ENCODE assay signal across 29 cellular contexts in the genomic region with DNA sequence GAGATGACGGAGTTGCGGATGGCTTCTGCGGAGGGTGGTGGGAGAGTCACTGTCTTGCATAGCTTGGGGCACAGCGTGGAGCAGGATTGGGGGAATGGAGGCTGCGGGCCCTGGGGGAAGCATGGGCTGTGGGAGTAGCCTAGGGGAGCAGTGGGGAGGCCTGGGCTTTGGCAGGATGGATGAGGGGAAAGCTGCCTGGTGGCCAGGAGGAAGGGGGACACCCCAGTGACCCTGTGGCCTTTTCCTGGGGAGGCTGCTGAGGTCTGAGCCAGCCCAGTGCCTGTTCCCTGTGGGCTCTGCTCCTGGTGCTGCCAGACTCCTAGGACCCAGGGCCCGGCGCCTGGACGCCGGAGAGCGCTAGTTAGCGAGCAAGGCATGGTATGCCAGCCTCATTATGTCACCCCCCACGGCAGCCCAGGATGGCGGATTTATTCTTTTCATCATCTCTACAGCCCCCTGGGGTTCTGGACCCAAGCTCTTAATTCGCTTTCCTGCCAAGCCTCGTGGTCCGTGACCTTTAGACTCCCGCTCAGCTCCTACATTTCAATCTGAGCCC. TPM values are rescaled to one million over a fixed set of nuclear protein-coding genes. Genes with fewer than 3 reads are reported as not detected.
"Had no signal": no experiment of that assay in that cellular context is flagged by ENCODE, and none has a peak within 500 bp of the region (broad histone marks: within the 10 kb centered on the region; RNA-seq: fewer than 3 reads in every experiment).

No MANE protein-coding gene starts in this region.

- H3K27ac ChIP-seq: brain microvascular endothelial cell, coronary artery, dorsolateral prefrontal cortex had no signal

- DNase-seq: activated CD4-positive, alpha-beta memory T cell treated with anti-CD3 and anti-CD28 coated beads for 36 hours; activated CD4-positive, alpha-beta T cell treated with anti-CD3 and anti-CD28 coated beads for 36 hours; activated CD4-positive, alpha-beta T cell treated with anti-CD3 and anti-CD28 coated beads, Interleukin-2, amount 10 ng/mL, durations not matched to agents 24 days and 14 days; activated CD4-positive, CD25-positive, alpha-beta regulatory T cell; activated CD4-positive, CD25-positive, alpha-beta regulatory T cell treated with anti-CD3 and anti-CD28 coated beads, Interleukin-2, amount 50 U/mL, for 72 hours; activated CD8-positive, alpha-beta memory T cell treated with anti-CD3 and anti-CD28 coated beads, Interleukin-2, amount 10 ng/mL, durations not matched to agents 7 days and 5 days; activated CD8-positive, alpha-beta memory T cell treated with anti-CD3 and anti-CD28 coated beads, Interleukin-2, amount 50 U/mL, for 4 hours; activated CD8-positive, alpha-beta T cell treated with anti-CD3 and anti-CD28 coated beads, Interleukin-2, amount 10 ng/mL, durations not matched to agents 7 days and 5 days; activated effector memory CD4-positive, alpha-beta T cell treated with anti-CD3 and anti-CD28 coated beads, Interleukin-2, amount 50 U/mL, for 16 hours; activated naive CD4-positive, alpha-beta T cell treated with anti-CD3 and anti-CD28 coated beads for 36 hours; activated T-cell treated with anti-CD3 and anti-CD28 coated beads, Interleukin-2, amount 50 U/mL, for 1 hour; activated T-cell treated with anti-CD3 and anti-CD28 coated beads, Interleukin-2, amount 50 U/mL, for 48 hours; amniotic stem cell; brain microvascular endothelial cell; effector memory CD4-positive, alpha-beta T cell; endodermal cell; foreskin fibroblast; T-helper 1 cell; T-helper 17 cell; T1000 had no signal

- H3K9me3 Mint-ChIP-seq: activated CD4-positive, alpha-beta memory T cell treated with anti-CD3 and anti-CD28 coated beads for 36 hours; activated CD4-positive, alpha-beta T cell treated with anti-CD3 and anti-CD28 coated beads, Interleukin-2, amount 10 ng/mL, durations not matched to agents 24 days and 14 days; activated naive CD4-positive, alpha-beta T cell treated with anti-CD3 and anti-CD28 coated beads for 36 hours; activated T-helper 1 cell treated with anti-CD3 and anti-CD28 coated beads, Interleukin-12 subunit alpha, Interleukin-12 subunit beta, Interleukin-2, Interleukin-4 antibody, amounts not matched to agents 30 ng/mL and 10 ng/mL and 1 ng/mL, durations not matched to agents 14 hours and 24 hours and 36 hours; activated T-helper 2 cell treated with anti-CD3 and anti-CD28 coated beads, Interferon-gamma antibody, Interleukin-2, Interleukin-4, amounts not matched to agents 10 μg/mL and 5 μg/mL and 100 μg/mL, durations not matched to agents 14 hours and 24 hours and 36 hours; central memory CD8-positive, alpha-beta T cell; dendritic cell treated with granulocyte-macrophage colony-stimulating factor and Interleukin-4, amounts not matched to agents 40 ng/mL and 50 ng/mL, for 4 days; endodermal cell; T-helper 2 cell treated with Interferon-gamma antibody and Interleukin-4, amounts not matched to agents 5 μg/mL and 100 μg/mL, for 36 hours had no signal

- H3K4me1 Mint-ChIP-seq: activated CD4-positive, alpha-beta T cell treated with anti-CD3 and anti-CD28 coated beads for 36 hours; activated CD4-positive, alpha-beta T cell treated with anti-CD3 and anti-CD28 coated beads, Interleukin-2, amount 10 ng/mL, durations not matched to agents 24 days and 14 days; activated CD8-positive, alpha-beta memory T cell treated with anti-CD3 and anti-CD28 coated beads, Interleukin-2, amount 10 ng/mL, durations not matched to agents 7 days and 5 days; central memory CD8-positive, alpha-beta T cell; endodermal cell; T-helper 17 cell had no signal

- H3K4me3 Mint-ChIP-seq: activated CD4-positive, alpha-beta memory T cell treated with anti-CD3 and anti-CD28 coated beads for 36 hours; activated CD4-positive, alpha-beta T cell treated with anti-CD3 and anti-CD28 coated beads for 36 hours; activated CD4-positive, alpha-beta T cell treated with anti-CD3 and anti-CD28 coated beads, Interleukin-2, amount 10 ng/mL, durations not matched to agents 24 days and 14 days; activated CD8-positive, alpha-beta memory T cell treated with anti-CD3 and anti-CD28 coated beads, Interleukin-2, amount 10 ng/mL, durations not matched to agents 7 days and 5 days; activated CD8-positive, alpha-beta T cell treated with anti-CD3 and anti-CD28 coated beads, Interleukin-2, amount 10 ng/mL, durations not matched to agents 7 days and 5 days; activated naive CD4-positive, alpha-beta T cell treated with anti-CD3 and anti-CD28 coated beads for 36 hours; activated naive CD8-positive, alpha-beta T cell; activated T-helper 1 cell treated with anti-CD3 and anti-CD28 coated beads, Interleukin-12 subunit alpha, Interleukin-12 subunit beta, Interleukin-2, Interleukin-4 antibody, amounts not matched to agents 30 ng/mL and 10 ng/mL and 1 ng/mL, durations not matched to agents 14 hours and 24 hours and 36 hours; central memory CD8-positive, alpha-beta T cell; dendritic cell treated with granulocyte-macrophage colony-stimulating factor and Interleukin-4, amounts not matched to agents 40 ng/mL and 50 ng/mL, for 4 days; endodermal cell; T-helper 17 cell; T-helper 2 cell treated with Interferon-gamma antibody and Interleukin-4, amounts not matched to agents 5 μg/mL and 100 μg/mL, for 36 hours had no signal

- H3K27me3 Mint-ChIP-seq: activated CD4-positive, alpha-beta memory T cell treated with anti-CD3 and anti-CD28 coated beads for 36 hours; activated CD4-positive, alpha-beta T cell treated with anti-CD3 and anti-CD28 coated beads for 36 hours; activated CD4-positive, alpha-beta T cell treated with anti-CD3 and anti-CD28 coated beads, Interleukin-2, amount 10 ng/mL, durations not matched to agents 24 days and 14 days; activated CD8-positive, alpha-beta memory T cell treated with anti-CD3 and anti-CD28 coated beads, Interleukin-2, amount 10 ng/mL, durations not matched to agents 7 days and 5 days; activated naive CD8-positive, alpha-beta T cell had no signal

- H3K27me3 ChIP-seq: brain microvascular endothelial cell had no signal

- H3K36me3 Mint-ChIP-seq: activated CD4-positive, alpha-beta memory T cell treated with anti-CD3 and anti-CD28 coated beads for 36 hours; activated CD8-positive, alpha-beta memory T cell treated with anti-CD3 and anti-CD28 coated beads, Interleukin-2, amount 10 ng/mL, durations not matched to agents 7 days and 5 days; activated naive CD8-positive, alpha-beta T cell had no signal

- H3K4me3 ChIP-seq: coronary artery, dorsolateral prefrontal cortex had no signal

- H3K36me3 ChIP-seq: brain microvascular endothelial cell had no signal

- H3K27ac Mint-ChIP-seq: activated CD4-positive, alpha-beta memory T cell treated with anti-CD3 and anti-CD28 coated beads for 36 hours; activated CD4-positive, alpha-beta T cell treated with anti-CD3 and anti-CD28 coated beads for 36 hours; activated CD4-positive, alpha-beta T cell treated with anti-CD3 and anti-CD28 coated beads, Interleukin-2, amount 10 ng/mL, durations not matched to agents 24 days and 14 days; activated CD8-positive, alpha-beta memory T cell treated with anti-CD3 and anti-CD28 coated beads, Interleukin-2, amount 10 ng/mL, durations not matched to agents 7 days and 5 days; activated CD8-positive, alpha-beta T cell treated with anti-CD3 and anti-CD28 coated beads, Interleukin-2, amount 10 ng/mL, durations not matched to agents 7 days and 5 days; activated naive CD4-positive, alpha-beta T cell treated with anti-CD3 and anti-CD28 coated beads for 36 hours; activated naive CD8-positive, alpha-beta T cell; activated T-helper 1 cell treated with anti-CD3 and anti-CD28 coated beads, Interleukin-12 subunit alpha, Interleukin-12 subunit beta, Interleukin-2, Interleukin-4 antibody, amounts not matched to agents 30 ng/mL and 10 ng/mL and 1 ng/mL, durations not matched to agents 14 hours and 24 hours and 36 hours; activated T-helper 2 cell treated with anti-CD3 and anti-CD28 coated beads, Interferon-gamma antibody, Interleukin-2, Interleukin-4, amounts not matched to agents 10 μg/mL and 5 μg/mL and 100 μg/mL, durations not matched to agents 14 hours and 24 hours and 36 hours; dendritic cell treated with granulocyte-macrophage colony-stimulating factor and Interleukin-4, amounts not matched to agents 40 ng/mL and 50 ng/mL, for 4 days; endodermal cell; T-helper 17 cell; T-helper 2 cell treated with Interferon-gamma antibody and Interleukin-4, amounts not matched to agents 5 μg/mL and 100 μg/mL, for 36 hours had no signal

RNA-seq across cellular contexts. Expression of a gene that starts 39.8 kb away (rescaled TPM):
- total RNA-seq: activated CD4-positive, alpha-beta T cell treated with anti-CD3 and anti-CD28 coated beads, Interleukin-2, amount 10 ng/mL, durations not matched to agents 24 days and 14 days; activated CD8-positive, alpha-beta memory T cell treated with anti-CD3 and anti-CD28 coated beads for 36 hours; activated CD8-positive, alpha-beta T cell treated with anti-CD3 and anti-CD28 coated beads, Interleukin-2, amount 10 ng/mL, durations not matched to agents 7 days and 5 days; activated T-helper 1 cell treated with anti-CD3 and anti-CD28 coated beads, Interleukin-12 subunit alpha, Interleukin-12 subunit beta, Interleukin-2, Interleukin-4 antibody, amounts not matched to agents 30 ng/mL and 10 ng/mL and 1 ng/mL, durations not matched to agents 14 hours and 24 hours and 36 hours; T-helper 17 cell had no signal
